Comparison of ENCODE assay signal across 21 cellular contexts in the genomic region with DNA sequence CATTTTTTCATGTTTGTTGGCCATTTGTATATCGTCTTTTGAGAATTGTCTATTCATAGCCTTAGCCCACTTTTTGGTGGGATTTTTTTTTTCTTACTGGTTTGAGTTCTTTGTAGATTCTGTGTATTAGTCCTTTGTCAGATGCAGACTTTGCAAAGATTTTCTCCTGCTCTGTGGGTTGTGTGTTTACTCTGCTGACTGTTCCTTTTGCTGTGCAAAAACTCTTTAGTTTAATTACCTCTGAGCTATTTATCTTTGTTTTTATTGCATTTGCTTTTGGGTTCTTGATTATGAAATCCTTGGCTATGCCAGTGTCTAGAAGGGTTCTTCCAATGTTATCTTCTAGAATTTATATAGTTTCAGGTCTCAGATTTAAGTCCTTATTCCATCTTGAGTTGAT.
"Had no signal": no experiment of that assay in that cellular context is flagged by ENCODE, and none has a peak within 500 bp of the region (broad histone marks: within the 10 kb centered on the region; RNA-seq: fewer than 3 reads in every experiment).

No MANE protein-coding gene starts in this region.

- H3K4me3 ChIP-seq: colonic mucosa, esophagus muscularis mucosa, gastroesophageal sphincter, heart left ventricle, hepatocyte, left ventricle myocardium inferior, lower lobe of right lung, mucosa of descending colon had no signal

- DNase-seq: colonic mucosa; cortex of kidney; effector CD8-positive, alpha-beta T cell; effector memory CD8-positive, alpha-beta T cell; foreskin keratinocyte; heart left ventricle; hypothalamus; immature natural killer cell; islet precursor cell; kidney; kidney glomerular epithelial cell; left colon; left ventricle myocardium inferior; lower lobe of right lung; mesenchymal stem cell; mucosa of descending colon; naive B cell; naive thymus-derived CD8-positive, alpha-beta T cell had no signal

- H3K27ac ChIP-seq: colonic mucosa, esophagus muscularis mucosa, foreskin keratinocyte, gastroesophageal sphincter, heart left ventricle, hepatocyte, left ventricle myocardium inferior, lower lobe of right lung had no signal
